In the genomic region with DNA sequence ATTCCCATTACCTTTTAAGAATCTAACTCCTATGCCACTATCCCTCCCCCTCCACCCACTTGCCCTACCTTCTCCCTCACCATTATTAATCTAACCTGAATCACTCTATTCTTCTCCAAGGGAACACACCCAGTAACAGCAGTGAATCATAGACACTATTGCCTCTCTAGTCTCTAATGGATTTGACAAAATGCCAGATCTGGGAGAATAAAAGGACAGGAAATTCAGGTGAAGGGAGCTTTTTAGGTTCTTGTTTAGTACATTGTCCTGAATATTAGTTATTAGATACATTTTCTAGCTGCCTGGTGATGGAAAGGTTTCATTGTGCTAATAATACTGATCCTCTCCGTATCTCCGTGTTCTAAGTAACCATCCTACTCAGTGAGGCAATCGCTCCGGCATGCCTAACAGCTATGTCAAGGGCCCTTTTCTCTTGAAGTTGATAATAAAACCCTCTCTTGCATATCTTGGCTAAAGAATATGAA, we compare ENCODE assay signal across 11 cellular contexts. TPM values are rescaled to one million over a fixed set of nuclear protein-coding genes. Genes with fewer than 3 reads are reported as not detected.
DNase-seq lines count a peak whose midpoint lies in the region; ATAC-seq and TF ChIP-seq lines count a peak whose summit lies in the region.
"Had no signal": no experiment of that assay in that cellular context is flagged by ENCODE, and none has a peak within 500 bp of the region (broad histone marks: within the 10 kb centered on the region; RNA-seq: fewer than 3 reads in every experiment).

No MANE protein-coding gene starts in this region.

- H3K9me3 ChIP-seq in lung (ENCODE audit: control insufficient read depth in 2 of 2, insufficient read depth in 1 of 2, low read length in 1 of 2), result no peaks in the 10 kb centered on the region
- H3K9me3 ChIP-seq in ascending aorta, result no peaks in the 10 kb centered on the region
- H3K9me3 ChIP-seq in psoas muscle, result no peaks in the 10 kb centered on the region

- ATAC-seq in lung (ENCODE audit: insufficient read depth, low FRiP score) (no peak), HG02571 (IDR thresholded peaks at IDR 0.05; ENCODE audit: unreplicated experiment) (no peak), psoas muscle (no peak)

- H3K36me3 ChIP-seq in lung (ENCODE audit: control insufficient read depth in 2 of 2, insufficient read depth in 2 of 2, low read length in 2 of 2), result no peaks in the 10 kb centered on the region
- H3K36me3 ChIP-seq in ascending aorta, result no peaks in the 10 kb centered on the region
- no peaks in the 10 kb centered on the region for H3K36me3 ChIP-seq in psoas muscle (ENCODE audit: insufficient read depth in 1 of 2, low read depth in 1 of 2)

- peaks cover 0 to 8% of the 10 kb centered on the region in 2 donors for H3K4me1 ChIP-seq in lung (ENCODE audit: control insufficient read depth in 2 of 2, insufficient read depth in 2 of 2, low read length in 2 of 2)
- peaks cover 0 to 13% of the 10 kb centered on the region in 2 donors for H3K4me1 ChIP-seq in ascending aorta
- H3K4me1 ChIP-seq in psoas muscle, result peaks cover 11% of the 10 kb centered on the region

- TF ChIP-seq CTCF in lung (IDR thresholded peaks at IDR 0.05; ENCODE audit: control extremely low read depth, extremely low read depth), result no peak
- no peak for TF ChIP-seq CTCF in ascending aorta (IDR thresholded peaks at IDR 0.05)
- no peak for TF ChIP-seq CTCF in psoas muscle (IDR thresholded peaks at IDR 0.05)

- H3K27ac ChIP-seq in lung (ENCODE audit: low read depth in 1 of 2, low read length in 1 of 2) (no peak overlapping the region), ascending aorta (no peak overlapping the region), psoas muscle (no peak overlapping the region)

- peak; percentile 78 for DNase-seq in DMS79 treated with DMSO at 0.1 percent for 48 hours (lab: John Stamatoyannopoulos, UW)
- peak; percentile 16 for DNase-seq in NCI-H1105 (lab: John Stamatoyannopoulos, UW)
- peak; percentile 39 for DNase-seq in astrocyte of the hippocampus (ENCODE audit: low read depth, low spot score)
- DNase-seq in lung (ENCODE audit: low spot score), result peak; percentile 50
- no peak for DNase-seq in CD1c-positive myeloid dendritic cell (ENCODE audit: extremely low spot score)
- DNase-seq in ascending aorta (ENCODE audit: low spot score in 2 of 2), result no peak
- no peak for DNase-seq in psoas muscle
- DNase-seq: aorta; CD8-positive, alpha-beta memory T cell had no signal

- 74 to 87% methylated on average over 4 of the region's 4 CpGs for WGBS in lung, 2 donors
- WGBS in psoas muscle, 3 donors, result 87 to 91% (median 88%) methylated on average over 4 of the region's 4 CpGs

- no peaks in the 10 kb centered on the region for H3K27me3 ChIP-seq in lung (ENCODE audit: control insufficient read depth, insufficient read depth)
- no peaks in the 10 kb centered on the region for H3K27me3 ChIP-seq in ascending aorta
- no peaks in the 10 kb centered on the region for H3K27me3 ChIP-seq in psoas muscle (ENCODE audit: insufficient read depth in 3 of 3, low read length in 2 of 3)

- intact Hi-C loops in ascending aorta (cut with DNase I), result no loop called here
- intact Hi-C loops in psoas muscle (cut with DNase I), result loop anchor here in 1 of 2 donors (5.0 kb wide), 1 partner anchor 226 kb away; no protein-coding TSS in a partner anchor

- no peak overlapping the region for H3K4me3 ChIP-seq in lung
- H3K4me3 ChIP-seq in ascending aorta, result no peak overlapping the region
- H3K4me3 ChIP-seq in psoas muscle, result no peak overlapping the region

RNA-seq across cellular contexts. Expression of gene SFR1, which starts 4.1 kb away (rescaled TPM):
- total RNA-seq in lung (1 to 10 TPM; 8.7 to 9.9 TPM), ascending aorta (0.32 TPM), psoas muscle (1 to 10 TPM; 3.5 to 5.6 (median 3.9) TPM)
- polyA plus RNA-seq in lung (1 to 10 TPM; 6.4 to 9.6 TPM), psoas muscle (1 to 10 TPM; 4.1 to 9.6 (median 5.5) TPM)

RNA-seq across cellular contexts. Expression of gene COL17A1, which starts 32.2 kb away (rescaled TPM):
- total RNA-seq in lung (1 to 10 TPM in 1 of 2 donors, under 1 TPM in 1; 0.92 to 2.2 TPM), ascending aorta (0.64 TPM), psoas muscle (under 1 TPM in 1 of 4 donors, not detected in 3; 0.10 TPM)
- polyA plus RNA-seq in lung (1 to 10 TPM; 2.2 to 2.5 TPM), psoas muscle (under 1 TPM; 0.01 to 0.18 (median 0.01) TPM)
- total RNA-seq: activated CD8-positive, alpha-beta memory T cell treated with anti-CD3 and anti-CD28 coated beads for 36 hours; CD8-positive, alpha-beta memory T cell had no signal
- polyA plus RNA-seq: CD8-positive, alpha-beta memory T cell had no signal

Comparison
In these comparisons a context has a peak if more than half of its experiments do, and no peak if none do; other contexts are left out.
1. DNase-seq: peak in DMS79 treated with DMSO at 0.1 percent for 48 hours (single experiment), NCI-H1105 (single experiment), astrocyte of the hippocampus (single experiment) and lung (single experiment); none in CD1c-positive myeloid dendritic cell (single experiment), ascending aorta (0 of 2) and psoas muscle (0 of 2).